In genomic region chr5:133246053-133246370, GRCh38 we compare ENCODE assay signal across 2 cellular contexts.
TF ChIP-seq lines count a peak whose summit lies in the region.

No MANE protein-coding gene starts in this region.

TF ChIP-seq in A549, 52 proteins besides CTCF, POLR2A, EP300 and RAD21:
- TF ChIP-seq PHF8 (IDR thresholded peaks at IDR 0.05; ENCODE audit: borderline replicate concordance, low read depth) (no peak), MYC (IDR thresholded peaks at IDR 0.05; ENCODE audit: borderline replicate concordance, low read length) (no peak), MAZ (IDR thresholded peaks at IDR 0.05; ENCODE audit: borderline replicate concordance, low read depth, low read length) (no peak), HOXB13 (CRISPR knock-in tag; IDR thresholded peaks at IDR 0.05; ENCODE audit: low read depth) (no peak), CEBPB (IDR thresholded peaks at IDR 0.05) (no peak), ATOH8 (CRISPR knock-in tag; IDR thresholded peaks at IDR 0.05; ENCODE audit: low read depth) (no peak), TP53 (CRISPR knock-in tag; IDR thresholded peaks at IDR 0.05) (no peak), HEYL (CRISPR knock-in tag; IDR thresholded peaks at IDR 0.05) (no peak), RFX5 (IDR thresholded peaks at IDR 0.05) (no peak), TFCP2L1 (CRISPR knock-in tag; IDR thresholded peaks at IDR 0.05) (no peak), ESRRA (IDR thresholded peaks at IDR 0.05; ENCODE audit: borderline replicate concordance, low read length) (no peak)

TF ChIP-seq in IMR-90, 13 proteins besides CTCF, POLR2A, EP300 and RAD21:
- TF ChIP-seq ELK1 (IDR thresholded peaks at IDR 0.05; ENCODE audit: borderline replicate concordance, low read depth, low read length): no peak
- TF ChIP-seq MXI1 (IDR thresholded peaks at IDR 0.05; ENCODE audit: borderline replicate concordance, low read depth, low read length): no peak
- TF ChIP-seq RCOR1 (IDR thresholded peaks at IDR 0.05; ENCODE audit: insufficient replicate concordance, low read length): no peak
- no peak for TF ChIP-seq BHLHE40 (IDR thresholded peaks at IDR 0.05; ENCODE audit: low read depth, low read length)
- no peak for TF ChIP-seq NFE2L2 (IDR thresholded peaks at IDR 0.05; ENCODE audit: low read depth, low read length)
- TF ChIP-seq RFX5 (IDR thresholded peaks at IDR 0.05; ENCODE audit: low read depth, low read length): no peak
- no peak for TF ChIP-seq CEBPB (IDR thresholded peaks at IDR 0.05; ENCODE audit: low read depth, low read length)
- TF ChIP-seq USF2 (IDR thresholded peaks at IDR 0.05; ENCODE audit: low read depth, low read length): no peak
- no peak for TF ChIP-seq CHD1 (IDR thresholded peaks at IDR 0.05; ENCODE audit: low read depth, low read length)
- no peak for TF ChIP-seq FOS (IDR thresholded peaks at IDR 0.05; ENCODE audit: low read depth, low read length)
- no peak for TF ChIP-seq MAZ (IDR thresholded peaks at IDR 0.05; ENCODE audit: borderline replicate concordance, low read depth, low read length)
- TF ChIP-seq SMC3 (IDR thresholded peaks at IDR 0.05; ENCODE audit: low read depth, low read length): no peak
- TF ChIP-seq MAFK (IDR thresholded peaks at IDR 0.05; ENCODE audit: low read depth, low read length): no peak
